In genomic region chr11:45771942-45772522, GRCh38 we compare ENCODE assay signal across 8 cellular contexts. TPM values are rescaled to one million over a fixed set of nuclear protein-coding genes. Genes with fewer than 3 reads are reported as not detected.
DNase-seq lines count a peak whose midpoint lies in the region; ATAC-seq, FAIRE-seq and TF ChIP-seq lines count a peak whose summit lies in the region.

No MANE protein-coding gene starts in this region.

- CTCF ChIA-PET in T-cell (lab: Charles Lee): interaction anchor here (0.6 to 1.6 kb wide), 17 partner anchors 8 to 668 kb away, joined by 3 to 14 read pairs (median 5); partner anchors contain the start of genes CRY2 (in 1 of the 2), PEX16 (in 1 of the 2) and SLC35C1 (in 1 of the 2)

- peak; percentile 95 for TF ChIP-seq CTCF in GM10266 (IDR thresholded peaks at IDR 0.05; ENCODE audit: control insufficient read depth, insufficient read depth, low read depth, missing control alignments)

- peak; percentile 86 for FAIRE-seq in urothelium cell line (lab: Jason Lieb, UNC)

- H3K9me3 Mint-ChIP-seq in T-cell: no peaks in the 10 kb centered on the region

- intact Hi-C loops in right cardiac atrium (cut with DNase I): loop anchor here in 3 of 4 donors (2.0 to 10.0 kb wide), 6 partner anchors 110 to 401 kb away; no protein-coding TSS in a partner anchor

- POLR2A ChIA-PET in T-cell (lab: Charles Lee): no interaction called here

- H3K27ac ChIP-seq in right cardiac atrium (ENCODE audit: low read length): peak overlapping the region; percentile 27

- no peaks in the 10 kb centered on the region for H3K27me3 Mint-ChIP-seq in T-cell

- peak overlapping the region; percentile 88 to 96 (median 92) for H3K4me3 Mint-ChIP-seq in T-cell

- peak; percentile 87 for DNase-seq in GM10266 (ENCODE audit: extremely low spot score)
- DNase-seq in NCI-H1105 (lab: John Stamatoyannopoulos, UW): peak; percentile 91
- peak; percentile 41 to 83 (median 69) for DNase-seq in T-cell
- DNase-seq in amniotic epithelial cell (ENCODE audit: low read depth): peak; percentile 60
- DNase-seq in right cardiac atrium: peak; percentile 86 to 94 (median 94)
- DNase-seq in pulmonary artery endothelial cell (ENCODE audit: low read depth, low spot score): peak; percentile 26
- DNase-seq in urothelium cell line (ENCODE audit: low spot score): peak; percentile 95

- WGBS in right cardiac atrium: 7% methylated on average over 21 of the region's 21 CpGs

- H3K27ac Mint-ChIP-seq in T-cell: peak overlapping the region; percentile 72 to 85

- H3K9me3 ChIP-seq in right cardiac atrium (ENCODE audit: control insufficient read depth, low read length): no peaks in the 10 kb centered on the region

- H3K4me1 Mint-ChIP-seq in T-cell: peaks cover 15 to 27% (median 22%) of the 10 kb centered on the region in 3 donors

- H3K4me1 ChIP-seq in right cardiac atrium (ENCODE audit: control insufficient read depth, insufficient read depth, low read length): no peaks in the 10 kb centered on the region

- ATAC-seq in HG02623 (IDR thresholded peaks at IDR 0.05; ENCODE audit: unreplicated experiment): peak; percentile 74
- ATAC-seq in T-cell (replicated peaks in 1 of 4): peak; percentile 87 to 89 (median 87)
- ATAC-seq in right cardiac atrium: peak; percentile 96 to 97

- peak overlapping the region; percentile 43 for H3K4me3 ChIP-seq in right cardiac atrium (ENCODE audit: low read length)

- no peaks in the 10 kb centered on the region for H3K36me3 Mint-ChIP-seq in T-cell

- H3K27me3 ChIP-seq in right cardiac atrium (ENCODE audit: control insufficient read depth, insufficient read depth): no peaks in the 10 kb centered on the region

RNA-seq across cellular contexts. Expression of gene SLC35C1, which starts 32.9 kb away (rescaled TPM):
- total RNA-seq in T-cell: 10 to 100 TPM in 4 of 5 donors, 1 to 10 TPM in 1; 8.3 to 27.0 (median 23.9) TPM
- total RNA-seq in right cardiac atrium: 10 to 100 TPM in 1 of 4 donors, 1 to 10 TPM in 3; 7.6 to 11.4 (median 9.0) TPM
- 7.3 TPM for polyA plus RNA-seq in right cardiac atrium
- total RNA-seq in pulmonary artery endothelial cell: 5.9 and 6.7 TPM in 2 replicates

Comparison
In these comparisons a context has a peak if more than half of its experiments do, and no peak if none do; other contexts are left out.
1. Peak in every context shown above with its lines: DNase-seq, ATAC-seq, H3K4me3 ChIP-seq and H3K27ac ChIP-seq.
2. DNase-seq: peak in every context shown above with its lines; median percentile 95 in urothelium cell line; 94 in right cardiac atrium; 91 in NCI-H1105; 87 in GM10266; 69 in T-cell; 60 in amniotic epithelial cell; 26 in pulmonary artery endothelial cell.